In the genomic region with DNA sequence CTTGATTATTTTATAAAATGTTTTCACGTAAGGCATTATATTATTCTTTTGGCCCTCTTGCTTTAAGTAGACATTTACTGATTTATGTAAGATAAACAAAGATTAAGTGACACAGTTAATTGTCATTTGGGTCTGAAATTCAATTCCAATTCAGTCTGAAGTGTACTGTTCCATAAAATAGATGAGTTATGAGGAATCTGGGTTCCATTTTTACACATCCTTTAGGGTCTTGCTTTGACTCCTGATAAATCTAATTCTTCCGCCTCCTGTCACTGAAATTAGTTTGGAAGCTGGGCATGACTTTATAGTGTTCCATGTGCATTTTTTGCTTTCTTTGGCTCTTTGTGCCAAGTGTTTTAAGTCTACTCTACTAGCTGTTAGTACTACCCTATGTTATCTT, we compare ENCODE assay signal across 11 cellular contexts. TPM values are rescaled to one million over a fixed set of nuclear protein-coding genes. Genes with fewer than 3 reads are reported as not detected.
DNase-seq lines count a peak whose midpoint lies in the region; ATAC-seq, FAIRE-seq and TF ChIP-seq lines count a peak whose summit lies in the region.
"Had no signal": no experiment of that assay in that cellular context is flagged by ENCODE, and none has a peak within 500 bp of the region (broad histone marks: within the 10 kb centered on the region; RNA-seq: fewer than 3 reads in every experiment).

No MANE protein-coding gene starts in this region.

- WGBS in GM12878 (ENCODE audit: insufficient coverage, insufficient replicate concordance, low lambda C conversion rate, missing lambda C conversion rate): 100% methylated on average over 2 of the region's 2 CpGs
- WGBS in adrenal gland, 4 donors: 88 to 92% (median 91%) methylated on average over 2 of the region's 2 CpGs

- intact Hi-C loops in GM12878 (cut with micrococcal nuclease; ENCODE audit: unreplicated experiment) (loop anchor here (2.0 to 10.0 kb wide), 4 partner anchors 61 to 289 kb away; no protein-coding TSS in a partner anchor), gastrocnemius medialis (cut with DNase I; ENCODE audit: low total_unique reads) (no loop called here), A673 (cut with micrococcal nuclease; ENCODE audit: unreplicated experiment) (loop anchor here (10.0 kb wide), 1 partner anchor 169 kb away; no protein-coding TSS in a partner anchor), adrenal gland (cut with DNase I) (loop anchor here (10.0 kb wide), 2 partner anchors 49 to 69 kb away; a partner anchor contains a TSS)

- H3K79me2 ChIP-seq in GM12878 (ENCODE audit: control insufficient read depth, insufficient read depth, low read length): peaks cover 89% of the 10 kb centered on the region

- H3K9me3 ChIP-seq in GM12878 (replicated peaks; ENCODE audit: control insufficient read depth, insufficient read depth, low read length): no peaks in the 10 kb centered on the region; the same call in 1 of the 3 replicates
- no peaks in the 10 kb centered on the region for H3K9me3 ChIP-seq in gastrocnemius medialis
- no peaks in the 10 kb centered on the region for H3K9me3 ChIP-seq in A673 (ENCODE audit: low read depth, low read length, poor library complexity, severe bottlenecking)
- no peaks in the 10 kb centered on the region for H3K9me3 ChIP-seq in adrenal gland (replicated peaks in 1 of 3)

- no peak overlapping the region for H3K4me3 ChIP-seq in GM12878
- no peak overlapping the region for H3K4me3 ChIP-seq in gastrocnemius medialis
- H3K4me3 ChIP-seq in A673 (ENCODE audit: low read depth, low read length, poor library complexity, severe bottlenecking): no peak overlapping the region
- no peak overlapping the region for H3K4me3 ChIP-seq in adrenal gland

- H3K27me3 Mint-ChIP-seq in activated CD8-positive, alpha-beta memory T cell treated with anti-CD3 and anti-CD28 coated beads, Interleukin-2, amount 10 ng/mL, durations not matched to agents 7 days and 5 days: no peaks in the 10 kb centered on the region
- H3K27me3 Mint-ChIP-seq: progenitor cell of endocrine pancreas had no signal

- H3K27me3 ChIP-seq in GM12878 (replicated peaks in 1 of 2; ENCODE audit: control insufficient read depth in 2 of 2, insufficient read depth in 2 of 2, low read length in 1 of 2): no peaks in the 10 kb centered on the region
- H3K27me3 ChIP-seq in gastrocnemius medialis: no peaks in the 10 kb centered on the region
- H3K27me3 ChIP-seq in A673 (replicated peaks; ENCODE audit: insufficient read depth, low read depth, low read length, poor library complexity): no peaks in the 10 kb centered on the region
- H3K27me3 ChIP-seq in adrenal gland: no peaks in the 10 kb centered on the region

- H4K20me1 ChIP-seq in GM12878 (ENCODE audit: control insufficient read depth, insufficient read depth): no peaks in the 10 kb centered on the region

- H3K4me2 ChIP-seq in GM12878 (ENCODE audit: control insufficient read depth, insufficient read depth): peak overlapping the region; percentile 32; the same call in 1 of the 2 replicates

- H3K36me3 Mint-ChIP-seq in activated CD8-positive, alpha-beta memory T cell treated with anti-CD3 and anti-CD28 coated beads, Interleukin-2, amount 10 ng/mL, durations not matched to agents 7 days and 5 days: peaks cover 18% of the 10 kb centered on the region

- DNase-seq in activated CD8-positive, alpha-beta memory T cell treated with anti-CD3 and anti-CD28 coated beads, Interleukin-2, amount 10 ng/mL, durations not matched to agents 7 days and 5 days: no peak
- no peak for DNase-seq in activated CD8-positive, alpha-beta memory T cell treated with anti-CD3 and anti-CD28 coated beads for 24 hours
- DNase-seq in GM12878 (ENCODE audit: low read depth, low spot score): no peak
- DNase-seq in gastrocnemius medialis: no peak
- DNase-seq in GM03348 (ENCODE audit: low spot score): no peak
- no peak for DNase-seq in A673 (ENCODE audit: low spot score)
- no peak for DNase-seq in adrenal gland
- DNase-seq: DMS153, NCI-H2171 treated with DMSO at 0.1 percent for 48 hours had no signal

- ATAC-seq in activated CD8-positive, alpha-beta memory T cell treated with anti-CD3 and anti-CD28 coated beads, Interleukin-2, amount 10 ng/mL, durations not matched to agents 7 days and 5 days: no peak
- ATAC-seq in HG03064 (IDR thresholded peaks at IDR 0.05; ENCODE audit: low read depth, unreplicated experiment) (peak; percentile 1), GM12878 (no peak), gastrocnemius medialis (no peak)

- SMC1A ChIA-PET in GM12878 (lab: Charles Lee; ENCODE audit: uncharacterized antibody, unreplicated experiment): interaction anchor here (1.0 to 10.3 kb wide), 8 partner anchors 12 to 196 kb away, joined by 3 to 284 read pairs (median 6); a partner anchor contains a TSS

- H3K9me3 Mint-ChIP-seq in activated CD8-positive, alpha-beta memory T cell treated with anti-CD3 and anti-CD28 coated beads, Interleukin-2, amount 10 ng/mL, durations not matched to agents 7 days and 5 days (ENCODE audit: low read depth): no peaks in the 10 kb centered on the region

- in situ Hi-C loops in GM12878 (cut with MboI) (loop anchor here (10.0 kb wide), 1 partner anchor 289 kb away; no protein-coding TSS in a partner anchor), gastrocnemius medialis (cut with MboI; ENCODE audit: low sequenced_read_pairs in 4 of 4) (loop anchor here in 1 of 4 donors (10.0 kb wide), 1 partner anchor 49 kb away; a partner anchor contains a TSS)

- H3K9ac ChIP-seq in GM12878 (ENCODE audit: control insufficient read depth, insufficient read depth, low read length): no peak overlapping the region

- H3K36me3 ChIP-seq in GM12878 (ENCODE audit: control insufficient read depth in 2 of 2, insufficient read depth in 2 of 2, low read length in 1 of 2) (no peaks in the 10 kb centered on the region; a peak in 1 of 4 replicates), gastrocnemius medialis (no peaks in the 10 kb centered on the region), A673 (ENCODE audit: insufficient read depth, low read length, poor library complexity, severe bottlenecking) (no peaks in the 10 kb centered on the region), adrenal gland (replicated peaks in 1 of 2) (no peaks in the 10 kb centered on the region)

- H3K27ac Mint-ChIP-seq in activated CD8-positive, alpha-beta memory T cell treated with anti-CD3 and anti-CD28 coated beads, Interleukin-2, amount 10 ng/mL, durations not matched to agents 7 days and 5 days: peak overlapping the region; percentile 13

- BruUV-seq in GM12878 (replicated peaks; lab: Mats Ljungman, UMichigan) (no TSS peak), A673 (replicated peaks; lab: Mats Ljungman, UMichigan) (no TSS peak)

- POLR2A ChIA-PET in GM12878 (lab: Charles Lee) (interaction anchor here (1.1 to 5.4 kb wide), 5 partner anchors 8 to 59 kb away, joined by 3 to 67 read pairs (median 5); no protein-coding TSS in a partner anchor), A673 (lab: Charles Lee; ENCODE audit: low non-redundant PET) (no interaction called here)

- peak overlapping the region; percentile 90 for H3K27ac ChIP-seq in GM12878 (ENCODE audit: control insufficient read depth, insufficient read depth)
- peak overlapping the region; percentile 45 to 69 (median 57) for H3K27ac ChIP-seq in gastrocnemius medialis
- no peak overlapping the region for H3K27ac ChIP-seq in A673 (ENCODE audit: low read depth, low read length, poor library complexity, severe bottlenecking)
- peak overlapping the region in 1 of 5 donors; percentile 65 for H3K27ac ChIP-seq in adrenal gland

- TF ChIP-seq POLR2A in GM12878 (IDR thresholded peaks at IDR 0.05; ENCODE audit: low read depth, low read length): no peak
- no peak for TF ChIP-seq POLR2A in gastrocnemius medialis (IDR thresholded peaks at IDR 0.05)
- TF ChIP-seq POLR2A in adrenal gland (IDR thresholded peaks at IDR 0.05): no peak

- TF ChIP-seq RAD21 in GM12878 (IDR thresholded peaks at IDR 0.05; ENCODE audit: insufficient read depth, low read depth, low read length): no peak

- RAD21 ChIA-PET in GM12878 (lab: Charles Lee; ENCODE audit: unreplicated experiment): interaction anchor here (0.6 to 6.1 kb wide), 12 partner anchors 9 to 288 kb away, joined by 3 to 93 read pairs (median 6); no protein-coding TSS in a partner anchor

- H3K4me3 Mint-ChIP-seq in activated CD8-positive, alpha-beta memory T cell treated with anti-CD3 and anti-CD28 coated beads, Interleukin-2, amount 10 ng/mL, durations not matched to agents 7 days and 5 days: no peak overlapping the region

- CTCF ChIA-PET in activated CD8-positive, alpha-beta memory T cell treated with anti-CD3 and anti-CD28 coated beads, Interleukin-2, amount 10 ng/mL, durations not matched to agents 7 days and 5 days (lab: Charles Lee): interaction anchor here (0.6 to 1.5 kb wide), 5 partner anchors 10 to 61 kb away, joined by 3 to 7 read pairs (median 4); no protein-coding TSS in a partner anchor
- CTCF ChIA-PET in GM12878 (lab: Yijun Ruan, JAX): interaction anchor here (0.6 to 7.3 kb wide), 18 partner anchors 12 to 1089 kb away, joined by 3 to 163 read pairs (median 3); a partner anchor contains a TSS
- CTCF ChIA-PET in A673 (lab: Charles Lee): no interaction called here

- H2AFZ ChIP-seq in GM12878 (ENCODE audit: control insufficient read depth, low read depth, low read length): no peak overlapping the region

- no peak for TF ChIP-seq EP300 in GM12878 (IDR thresholded peaks at IDR 0.05; ENCODE audit: borderline replicate concordance in 1 of 2, control insufficient read depth in 1 of 2, low read depth in 2 of 2, low read length in 2 of 2)

- TF ChIP-seq CTCF in GM12878 (IDR thresholded peaks at IDR 0.05 in 2 of 3, conservative IDR thresholded peaks at IDR 0.05 in 1 of 3; ENCODE audit: control insufficient read depth in 2 of 3, extremely low read depth in 1 of 3, insufficient read depth in 1 of 3, low read depth in 3 of 3, low read length in 3 of 3) (no peak), gastrocnemius medialis (IDR thresholded peaks at IDR 0.05 in 4 of 5, conservative IDR thresholded peaks at IDR 0.05 in 1 of 5) (no peak), A673 (conservative IDR thresholded peaks at IDR 0.05; ENCODE audit: low read depth, low read length) (no peak), adrenal gland (IDR thresholded peaks at IDR 0.05) (no peak)

- FAIRE-seq in GM12878 (lab: Jason Lieb, UNC): no peak

- H3K4me1 Mint-ChIP-seq in activated CD8-positive, alpha-beta memory T cell treated with anti-CD3 and anti-CD28 coated beads, Interleukin-2, amount 10 ng/mL, durations not matched to agents 7 days and 5 days: peaks cover 51% of the 10 kb centered on the region

- H3K4me1 ChIP-seq in GM12878 (ENCODE audit: control insufficient read depth, insufficient read depth, low read length) (peaks cover 46% of the 10 kb centered on the region), gastrocnemius medialis (peaks cover 81 to 94% of the 10 kb centered on the region in 2 donors), A673 (ENCODE audit: insufficient read depth, low read length, poor library complexity, severe bottlenecking) (peaks cover 7% of the 10 kb centered on the region), adrenal gland (replicated peaks in 1 of 2) (peaks cover 29 to 75% of the 10 kb centered on the region in 2 donors)

RNA-seq across cellular contexts. Expression of a gene that starts 14.1 kb away (rescaled TPM):
- 10 to 100 TPM; 36.0 to 46.8 TPM for total RNA-seq in activated CD8-positive, alpha-beta memory T cell treated with anti-CD3 and anti-CD28 coated beads, Interleukin-2, amount 10 ng/mL, durations not matched to agents 7 days and 5 days
- total RNA-seq in GM12878 (2013; cell fraction: nucleolus; rRNA removed): 54.6 and 122 TPM in 2 replicates
- total RNA-seq in GM12878 (2014; rRNA removed) (22.0 and 25.9 TPM in 2 replicates), GM12878 (2014; rRNA removed; fragmentation: Illumina TruSeq; extraction: Trizol) (50.9 and 52.6 TPM in 2 replicates), GM12878 (2021) (48.9 and 51.3 TPM in 2 replicates), gastrocnemius medialis (100 to 1,000 TPM in 2 of 4 donors, 10 to 100 TPM in 2; 69.3 to 198 (median 95.0) TPM), A673 (2021) (44.7 and 54.0 TPM in 2 replicates), adrenal gland (10 to 100 TPM; 30.4 to 78.0 (median 55.9) TPM)
- 18.7 TPM for polyA plus RNA-seq in GM12878 (2011; ENCODE audit: low read depth)
- polyA plus RNA-seq in GM12878 (2011; rRNA removed) (31.1 and 67.4 TPM in 2 replicates), GM12878 (2014; fragmentation: Illumina TruSeq; extraction: Trizol) (69.0 and 92.2 TPM in 2 replicates), GM12878 (2014; fragmentation: Nextera tagmentation; extraction: Ambion mirVana) (10 to 100 TPM; 36.5 to 38.5 TPM), GM12878 (2014; rRNA removed) (31.9 and 36.0 TPM in 2 replicates), GM12878 (2016; fragmentation: Nextera tagmentation; extraction: Ambion mirVana) (10 to 100 TPM; 80.6 TPM), adrenal gland (100 to 1,000 TPM in 1 of 3 donors, 10 to 100 TPM in 2; 27.8 to 131 (median 36.5) TPM)
- 23.0 and 24.2 TPM in 2 replicates for polyA plus RNA-seq in GM12878 (2011; cell fraction: cytosol; rRNA removed)
- polyA plus RNA-seq in GM12878 (2011; cell fraction: nucleus; rRNA removed): 21.6 and 23.4 TPM in 2 replicates
- polyA plus RNA-seq in GM12878 (2012): 33.7 and 43.4 TPM in 2 replicates
- 11.8 and 14.4 TPM in 2 replicates for polyA minus RNA-seq in GM12878 (2011; rRNA and poly(A)+ RNA removed)
- 9.4 and 16.4 TPM in 2 replicates for polyA minus RNA-seq in GM12878 (2011; cell fraction: cytosol; rRNA and poly(A)+ RNA removed)
- polyA minus RNA-seq in GM12878 (2011; cell fraction: nucleus; rRNA and poly(A)+ RNA removed): 11.5 and 20.0 TPM in 2 replicates

RNA-seq across cellular contexts. Expression of a gene that starts 51.3 kb away (rescaled TPM):
- 100 to 1,000 TPM in 1 of 2 experiments, 10 to 100 TPM in 1; 79.0 to 119 TPM for total RNA-seq in activated CD8-positive, alpha-beta memory T cell treated with anti-CD3 and anti-CD28 coated beads, Interleukin-2, amount 10 ng/mL, durations not matched to agents 7 days and 5 days
- 223 and 263 TPM in 2 replicates for total RNA-seq in GM12878 (2013; cell fraction: nucleolus; rRNA removed)
- total RNA-seq in GM12878 (2014; rRNA removed) (52.6 and 56.0 TPM in 2 replicates), GM12878 (2014; rRNA removed; fragmentation: Illumina TruSeq; extraction: Trizol) (57.5 and 60.6 TPM in 2 replicates), GM12878 (2021) (129 and 138 TPM in 2 replicates), gastrocnemius medialis (10 to 100 TPM in 3 of 4 donors, 1 to 10 TPM in 1; 7.8 to 12.3 (median 11.4) TPM), A673 (2021) (31.4 and 32.1 TPM in 2 replicates), adrenal gland (10 to 100 TPM; 23.0 to 63.6 (median 37.4) TPM)
- 49.4 TPM for polyA plus RNA-seq in GM12878 (2011; ENCODE audit: low read depth)
- polyA plus RNA-seq in GM12878 (2011; rRNA removed) (104 and 139 TPM in 2 replicates), GM12878 (2014; fragmentation: Illumina TruSeq; extraction: Trizol) (57.5 and 75.9 TPM in 2 replicates), GM12878 (2014; fragmentation: Nextera tagmentation; extraction: Ambion mirVana) (10 to 100 TPM; 18.9 to 48.0 TPM), GM12878 (2014; rRNA removed) (61.3 and 73.8 TPM in 2 replicates), GM12878 (2016; fragmentation: Nextera tagmentation; extraction: Ambion mirVana) (10 to 100 TPM; 56.2 to 60.1 TPM), adrenal gland (10 to 100 TPM in 1 of 3 donors, 1 to 10 TPM in 2; 3.1 to 24.9 (median 3.6) TPM)
- 52.9 and 58.1 TPM in 2 replicates for polyA plus RNA-seq in GM12878 (2011; cell fraction: cytosol; rRNA removed)
- 65.4 and 94.5 TPM in 2 replicates for polyA plus RNA-seq in GM12878 (2011; cell fraction: nucleus; rRNA removed)
- 59.5 and 72.2 TPM in 2 replicates for polyA plus RNA-seq in GM12878 (2012)
- 124 and 134 TPM in 2 replicates for polyA minus RNA-seq in GM12878 (2011; rRNA and poly(A)+ RNA removed)
- polyA minus RNA-seq in GM12878 (2011; cell fraction: cytosol; rRNA and poly(A)+ RNA removed): 54.6 and 64.8 TPM in 2 replicates
- 49.6 and 62.2 TPM in 2 replicates for polyA minus RNA-seq in GM12878 (2011; cell fraction: nucleus; rRNA and poly(A)+ RNA removed)
